28 cellular contexts compared by ENCODE assay signal in genomic region chr22:48345631-48346030, GRCh38.
"Had no signal": no experiment of that assay in that cellular context is flagged by ENCODE, and none has a peak within 500 bp of the region (broad histone marks: within the 10 kb centered on the region; RNA-seq: fewer than 3 reads in every experiment).

No MANE protein-coding gene starts in this region.

- H3K9me3 ChIP-seq: heart right ventricle, left lung, pancreas, prostate gland, spleen, suprapubic skin, thoracic aorta, tibial artery, upper lobe of right lung had no signal

- H3K4me3 ChIP-seq: heart right ventricle, hepatocyte, left lung, lung, neural progenitor cell, pancreas, prostate gland, spleen, suprapubic skin, thoracic aorta, tibial artery, upper lobe of right lung had no signal

- H3K9ac ChIP-seq: neural progenitor cell had no signal

- H3K27me3 ChIP-seq: upper lobe of right lung had no signal

- H3K4me1 ChIP-seq: heart right ventricle, left lung, pancreas, prostate gland, tibial artery, upper lobe of right lung had no signal

- ATAC-seq: heart right ventricle; left cardiac atrium; left lung; natural killer cell; pancreas; right cardiac atrium; sciatic nerve; stimulated activated effector memory CD8-positive, alpha-beta T cell treated with anti-CD3 and anti-CD28 coated beads, Interleukin-12 subunit alpha, Interleukin-12 subunit beta, amount 100 ng/mL, for 72 hours; upper lobe of right lung had no signal

- FAIRE-seq: pancreas, small intestine, urothelium cell line had no signal

- H3K36me3 ChIP-seq: heart right ventricle, left lung, neural progenitor cell, pancreas, prostate gland, spleen, suprapubic skin, thoracic aorta, tibial artery, upper lobe of right lung had no signal

- DNase-seq: heart right ventricle; islet precursor cell; kidney glomerular epithelial cell; left cardiac atrium; left lung; mesendoderm; naive B cell; natural killer cell; nephron progenitor cell; pancreas; retina; right cardiac atrium; small intestine; stimulated activated CD4-positive, alpha-beta T cell treated with anti-CD3 and anti-CD28 coated beads, Interleukin-4, amount 100 ng/mL, for 24 hours; stimulated activated naive CD4-positive, alpha-beta T cell; tibial artery; trophoblast cell; upper lobe of right lung had no signal

- H3K27ac ChIP-seq: heart right ventricle, hepatocyte, left lung, neural progenitor cell, pancreas, prostate gland, spleen, suprapubic skin, thoracic aorta, tibial artery, upper lobe of right lung had no signal
